10 cellular contexts compared by ENCODE assay signal in the genomic region with DNA sequence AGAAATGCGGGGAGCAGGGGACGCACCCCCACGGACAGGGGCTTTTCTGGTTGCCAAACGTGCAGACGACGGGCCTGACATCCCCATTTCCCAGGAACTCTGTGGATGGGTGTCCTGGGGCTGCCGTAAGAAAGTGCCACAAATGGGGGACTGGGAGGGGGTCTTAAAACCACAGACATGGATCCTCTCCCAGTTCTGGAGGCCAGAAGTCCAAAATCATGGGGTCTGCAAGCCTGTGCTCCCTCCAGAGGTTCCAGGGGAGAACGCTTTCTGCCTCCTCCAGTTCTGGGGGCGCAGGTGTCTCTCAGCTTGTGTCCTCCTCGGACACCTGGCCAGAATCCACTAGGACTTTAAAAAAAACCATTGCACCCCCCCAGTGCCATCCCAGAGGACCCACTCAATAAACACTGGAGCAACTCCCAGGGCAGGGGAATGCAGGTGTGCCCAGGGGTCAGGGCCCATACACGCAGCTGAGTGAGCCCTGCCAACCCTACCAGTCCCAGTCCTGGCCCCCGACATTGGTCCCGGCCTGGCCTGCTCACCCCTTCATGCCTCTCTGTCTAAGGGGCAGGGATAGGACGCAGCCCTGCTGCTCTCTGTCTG.
DNase-seq lines count a peak whose midpoint lies in the region; ATAC-seq, FAIRE-seq and TF ChIP-seq lines count a peak whose summit lies in the region.
"Had no signal": no experiment of that assay in that cellular context is flagged by ENCODE, and none has a peak within 500 bp of the region (broad histone marks: within the 10 kb centered on the region; RNA-seq: fewer than 3 reads in every experiment).

No MANE protein-coding gene starts in this region.

- DNase-seq in heart left ventricle (no peak), left ventricle myocardium superior (no peak), endothelial cell of umbilical vein (ENCODE audit: low read depth, low spot score) (no peak), neural progenitor cell (ENCODE audit: low spot score) (no peak), vagina (ENCODE audit: extremely low spot score in 2 of 2) (no peak), Karpas-422 (no peak), HT-29 (ENCODE audit: low spot score) (no peak)
- no peak for DNase-seq in activated CD8-positive, alpha-beta memory T cell treated with anti-CD3 and anti-CD28 coated beads for 24 hours
- DNase-seq: AML-193 had no signal

- no peaks in the 10 kb centered on the region for H3K27me3 ChIP-seq in heart left ventricle
- H3K27me3 ChIP-seq in endothelial cell of umbilical vein (ENCODE audit: control insufficient read depth in 2 of 2, insufficient read depth in 2 of 2, low read length in 2 of 2), result no peaks in the 10 kb centered on the region
- H3K27me3 ChIP-seq in neural progenitor cell, result peaks cover 11% of the 10 kb centered on the region
- H3K27me3 ChIP-seq in vagina, result no peaks in the 10 kb centered on the region
- H3K27me3 ChIP-seq in Karpas-422 (ENCODE audit: low read length), result no peaks in the 10 kb centered on the region

- H3K9me3 ChIP-seq in heart left ventricle (peaks cover 0 to 17% (median 0%) of the 10 kb centered on the region in 12 donors), endothelial cell of umbilical vein (replicated peaks; ENCODE audit: control insufficient read depth, insufficient read depth, low read length) (no peaks in the 10 kb centered on the region), neural progenitor cell (ENCODE audit: low read depth) (no peaks in the 10 kb centered on the region), vagina (no peaks in the 10 kb centered on the region), Karpas-422 (ENCODE audit: low read length) (no peaks in the 10 kb centered on the region)

- dilution Hi-C loops in endothelial cell of umbilical vein (cut with MboI; ENCODE audit: extremely low pct_ligation_motif_present, low sequenced_read_pairs), result no loop called here

- 29 to 37% (median 35%) methylated on average over 13 to 14 of the region's 14 CpGs for WGBS in heart left ventricle, 4 donors

- H3K27me3 Mint-ChIP-seq in neural progenitor cell (ENCODE audit: insufficient read depth, low read depth), result peaks cover 7% of the 10 kb centered on the region

- peak overlapping the region; percentile 71 to 92 (median 84) for H3K27ac ChIP-seq in heart left ventricle
- H3K27ac ChIP-seq in endothelial cell of umbilical vein (ENCODE audit: insufficient read depth, low read depth, low read length), result peak overlapping the region; percentile 93
- no peak overlapping the region for H3K27ac ChIP-seq in neural progenitor cell
- peak overlapping the region; percentile 79 for H3K27ac ChIP-seq in vagina
- H3K27ac ChIP-seq in Karpas-422 (ENCODE audit: low read length), result no peak overlapping the region
- H3K27ac ChIP-seq: WERI-Rb-1 had no signal

- peak overlapping the region; percentile 44 for H3K4me3 Mint-ChIP-seq in neural progenitor cell

- no peaks in the 10 kb centered on the region for H3K9me1 ChIP-seq in endothelial cell of umbilical vein (replicated peaks; ENCODE audit: control insufficient read depth, extremely low read depth, insufficient read depth, low read length)

- intact Hi-C loops in heart left ventricle (cut with DNase I), result loop anchor here in 9 of 10 donors (1.0 to 5.0 kb wide), 14 partner anchors 32 to 105 kb away; no protein-coding TSS in a partner anchor
- intact Hi-C loops in left ventricle myocardium superior (cut with micrococcal nuclease), result no loop called here
- intact Hi-C loops in endothelial cell of umbilical vein (cut with micrococcal nuclease), result loop anchor here (1.0 kb wide), 7 partner anchors 24 to 105 kb away; no protein-coding TSS in a partner anchor
- intact Hi-C loops in vagina (cut with DNase I), result loop anchor here (1.0 to 2.0 kb wide), 2 partner anchors 35 to 105 kb away; no protein-coding TSS in a partner anchor

- H3K9ac ChIP-seq in endothelial cell of umbilical vein (replicated peaks; ENCODE audit: extremely low read depth, insufficient read depth, low read length), result peak overlapping the region; percentile 68
- no peak overlapping the region for H3K9ac ChIP-seq in neural progenitor cell
- no peak overlapping the region for H3K9ac ChIP-seq in Karpas-422 (ENCODE audit: low read length)

- H4K20me1 ChIP-seq in endothelial cell of umbilical vein (replicated peaks; ENCODE audit: control insufficient read depth, extremely low read depth, insufficient read depth, low read length) (no peaks in the 10 kb centered on the region), neural progenitor cell (ENCODE audit: low read depth) (no peaks in the 10 kb centered on the region), Karpas-422 (ENCODE audit: insufficient read depth, low read depth, low read length) (no peaks in the 10 kb centered on the region)

- H3K27ac Mint-ChIP-seq in neural progenitor cell, result no peak overlapping the region

- FAIRE-seq in endothelial cell of umbilical vein (lab: Jason Lieb, UNC), result no peak

- H3K4me1 ChIP-seq in heart left ventricle (peaks cover 8 to 53% (median 33%) of the 10 kb centered on the region in 12 donors), endothelial cell of umbilical vein (ENCODE audit: control insufficient read depth, extremely low read depth, insufficient read depth, low read length) (peaks cover 22% of the 10 kb centered on the region), neural progenitor cell (peaks cover 6% of the 10 kb centered on the region), vagina (peaks cover 34% of the 10 kb centered on the region), Karpas-422 (ENCODE audit: low read length) (no peaks in the 10 kb centered on the region)

- H2AFZ ChIP-seq in endothelial cell of umbilical vein (ENCODE audit: low read depth, low read length) (peak overlapping the region; percentile 68), neural progenitor cell (replicated peaks) (no peak overlapping the region), Karpas-422 (ENCODE audit: low read length) (no peak overlapping the region)

- H3K36me3 Mint-ChIP-seq in neural progenitor cell, result no peaks in the 10 kb centered on the region

- no TSS peak for BruUV-seq in endothelial cell of umbilical vein (replicated peaks; lab: Mats Ljungman, UMichigan)

- H3K4me2 ChIP-seq in endothelial cell of umbilical vein (ENCODE audit: insufficient read depth, low read length) (peak overlapping the region; percentile 61), neural progenitor cell (peak overlapping the region; percentile 84), Karpas-422 (ENCODE audit: low read depth, low read length, poor library complexity, severe bottlenecking) (no peak overlapping the region)

- peaks cover 23% of the 10 kb centered on the region for H3K9me3 Mint-ChIP-seq in neural progenitor cell

- H3K9me2 ChIP-seq in Karpas-422 (replicated peaks; ENCODE audit: insufficient read depth, low read length), result no peaks in the 10 kb centered on the region

- H3K4me1 Mint-ChIP-seq in neural progenitor cell, result peaks cover 2% of the 10 kb centered on the region

- CTCF ChIA-PET in endothelial cell of umbilical vein (lab: Charles Lee), result interaction anchor here (0.7 to 5.7 kb wide), 29 partner anchors 9 to 152 kb away, joined by 3 to 103 read pairs (median 8); a partner anchor contains a TSS

- POLR2A ChIA-PET in endothelial cell of umbilical vein (lab: Charles Lee), result interaction anchor here (0.8 to 4.5 kb wide), 6 partner anchors 31 to 103 kb away, joined by 3 to 165 read pairs (median 7); a partner anchor contains a TSS

- TF ChIP-seq CTCF in heart left ventricle (IDR thresholded peaks at IDR 0.05), result peak in 3 of 12 donors; percentile 6 to 37 (median 33)
- TF ChIP-seq CTCF in endothelial cell of umbilical vein (IDR thresholded peaks at IDR 0.05; ENCODE audit: extremely low read depth in 1 of 2, insufficient read depth in 1 of 2, low read depth in 1 of 2, low read length in 2 of 2), result no peak
- TF ChIP-seq CTCF in neural progenitor cell (IDR thresholded peaks at IDR 0.05), result no peak
- TF ChIP-seq CTCF in vagina (IDR thresholded peaks at IDR 0.05), result no peak

- no peaks in the 10 kb centered on the region for H3F3A ChIP-seq in neural progenitor cell (ENCODE audit: low read depth)

- H3K4me3 ChIP-seq in heart left ventricle, result peak overlapping the region in 10 of 12 donors; percentile 43 to 75 (median 56)
- H3K4me3 ChIP-seq in endothelial cell of umbilical vein (replicated peaks in 1 of 3; ENCODE audit: insufficient read depth in 1 of 3, low read depth in 1 of 3, low read length in 3 of 3), result peak overlapping the region in 2 of 3 experiments; percentile 1 to 10
- H3K4me3 ChIP-seq in neural progenitor cell, result no peak overlapping the region
- H3K4me3 ChIP-seq in vagina, result peak overlapping the region; percentile 40 to 57
- no peak overlapping the region for H3K4me3 ChIP-seq in Karpas-422 (ENCODE audit: low read length)

- H3K79me2 ChIP-seq in endothelial cell of umbilical vein (ENCODE audit: control insufficient read depth, insufficient read depth, low read length), result no peaks in the 10 kb centered on the region
- no peaks in the 10 kb centered on the region for H3K79me2 ChIP-seq in neural progenitor cell (ENCODE audit: low read depth)
- H3K79me2 ChIP-seq in Karpas-422 (ENCODE audit: low read length), result no peaks in the 10 kb centered on the region

- TF ChIP-seq POLR2A in heart left ventricle (IDR thresholded peaks at IDR 0.05), result no peak
- TF ChIP-seq POLR2A in endothelial cell of umbilical vein (IDR thresholded peaks at IDR 0.05; ENCODE audit: low read depth, low read length), result no peak
- no peak for TF ChIP-seq POLR2A in vagina (IDR thresholded peaks at IDR 0.05)

- H3K36me3 ChIP-seq in heart left ventricle (no peaks in the 10 kb centered on the region), endothelial cell of umbilical vein (ENCODE audit: control insufficient read depth in 2 of 2, extremely low read depth in 1 of 2, insufficient read depth in 2 of 2, low read length in 2 of 2) (no peaks in the 10 kb centered on the region), neural progenitor cell (no peaks in the 10 kb centered on the region), vagina (no peaks in the 10 kb centered on the region), Karpas-422 (ENCODE audit: insufficient read depth, low read length) (no peaks in the 10 kb centered on the region)
- H3K36me3 ChIP-seq: WERI-Rb-1 had no signal

- ATAC-seq in heart left ventricle, result no peak
- ATAC-seq in left ventricle myocardium superior, result no peak

TF ChIP-seq in endothelial cell of umbilical vein, 7 proteins besides CTCF, POLR2A, EP300 and RAD21 (continues in another document):
- TF ChIP-seq MYC (IDR thresholded peaks at IDR 0.05; ENCODE audit: low read depth, low read length) (no peak), POLR2AphosphoS5 (IDR thresholded peaks at IDR 0.05; ENCODE audit: insufficient read depth, low read depth, low read length) (no peak), EZH2 (IDR thresholded peaks at IDR 0.05; ENCODE audit: borderline replicate concordance, low read depth, low read length, severe bottlenecking) (no peak), FOS (IDR thresholded peaks at IDR 0.05; ENCODE audit: borderline replicate concordance, insufficient read depth, low read length) (no peak), JUN (IDR thresholded peaks at IDR 0.05; ENCODE audit: borderline replicate concordance, insufficient read depth, insufficient read length, low read depth) (no peak)
- TF ChIP-seq, protein P1, sequence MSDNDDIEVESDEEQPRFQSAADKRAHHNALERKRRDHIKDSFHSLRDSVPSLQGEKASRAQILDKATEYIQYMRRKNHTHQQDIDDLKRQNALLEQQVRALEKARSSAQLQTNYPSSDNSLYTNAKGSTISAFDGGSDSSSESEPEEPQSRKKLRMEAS (IDR thresholded peaks at IDR 0.05; ENCODE audit: insufficient read depth, insufficient read length), result no peak

Comparison
In these comparisons a context has a peak if more than half of its experiments do, and no peak if none do; other contexts are left out.
1. H3K27ac ChIP-seq: peak in heart left ventricle (12 of 12), endothelial cell of umbilical vein (single experiment) and vagina (single experiment); none in neural progenitor cell (single experiment) and Karpas-422 (single experiment).
2. H3K4me3 ChIP-seq: peak in heart left ventricle (10 of 12), endothelial cell of umbilical vein (2 of 3) and vagina (2 of 2); none in neural progenitor cell (single experiment) and Karpas-422 (single experiment).